Comparison of ENCODE assay signal across 25 cellular contexts in the genomic region with DNA sequence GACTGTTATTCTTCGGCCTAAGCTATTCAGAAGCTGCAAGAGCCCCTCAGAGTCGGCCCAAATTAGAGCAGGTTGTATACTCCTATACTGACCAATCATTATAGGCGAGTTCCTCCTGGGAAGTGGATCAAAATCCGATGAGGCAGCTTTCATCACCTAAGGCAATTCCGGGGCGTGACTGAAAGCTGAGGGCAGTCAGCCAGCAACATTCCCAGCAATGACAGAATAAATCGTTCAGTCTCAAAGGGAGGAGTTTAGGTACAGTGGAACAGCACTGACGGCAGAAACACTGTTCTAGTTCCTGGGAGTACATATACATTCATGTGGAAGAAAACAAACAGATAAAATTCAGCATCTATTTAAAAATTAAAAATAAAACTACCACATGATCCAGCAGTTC. TPM values are rescaled to one million over a fixed set of nuclear protein-coding genes. Genes with fewer than 3 reads are reported as not detected.
DNase-seq lines count a peak whose midpoint lies in the region; ATAC-seq and TF ChIP-seq lines count a peak whose summit lies in the region.
"Had no signal": no experiment of that assay in that cellular context is flagged by ENCODE, and none has a peak within 500 bp of the region (broad histone marks: within the 10 kb centered on the region; RNA-seq: fewer than 3 reads in every experiment).

No MANE protein-coding gene starts in this region.

- H3K4me1 ChIP-seq in body of pancreas (no peaks in the 10 kb centered on the region), lung (ENCODE audit: control insufficient read depth in 2 of 2, insufficient read depth in 2 of 2, low read length in 2 of 2) (no peaks in the 10 kb centered on the region)

- TF ChIP-seq CTCF in LNCaP clone FGC (IDR thresholded peaks at IDR 0.05; ENCODE audit: control insufficient read depth, extremely low read depth, insufficient read depth), result no peak
- no peak for TF ChIP-seq CTCF in body of pancreas (IDR thresholded peaks at IDR 0.05)
- no peak for TF ChIP-seq CTCF in lung (IDR thresholded peaks at IDR 0.05; ENCODE audit: control extremely low read depth, extremely low read depth)

- H3K4me3 ChIP-seq in LNCaP clone FGC (ENCODE audit: low read depth, low read length), result no peak overlapping the region
- H3K4me3 ChIP-seq in body of pancreas, result no peak overlapping the region
- no peak overlapping the region for H3K4me3 ChIP-seq in lung
- H3K4me3 ChIP-seq: PC-9 had no signal

- TF ChIP-seq POLR2A in body of pancreas (IDR thresholded peaks at IDR 0.05), result no peak

- H3K27me3 ChIP-seq in body of pancreas, result peaks cover 0 to 4% of the 10 kb centered on the region in 2 donors
- H3K27me3 ChIP-seq in lung (ENCODE audit: control insufficient read depth, insufficient read depth), result no peaks in the 10 kb centered on the region

- H3K27ac ChIP-seq in body of pancreas (no peak overlapping the region), lung (ENCODE audit: low read depth in 1 of 2, low read length in 1 of 2) (no peak overlapping the region)
- H3K27ac ChIP-seq: PC-9, VCaP had no signal

- H3K9me3 ChIP-seq in body of pancreas (no peaks in the 10 kb centered on the region), lung (ENCODE audit: control insufficient read depth in 2 of 2, insufficient read depth in 1 of 2, low read length in 1 of 2) (no peaks in the 10 kb centered on the region)

- H3K36me3 ChIP-seq in body of pancreas (replicated peaks in 1 of 2; ENCODE audit: insufficient read depth in 1 of 2, low read depth in 2 of 2) (no peaks in the 10 kb centered on the region), lung (ENCODE audit: control insufficient read depth in 2 of 2, insufficient read depth in 2 of 2, low read length in 2 of 2) (no peaks in the 10 kb centered on the region)

- 22 to 26% methylated on average over 8 of the region's 8 CpGs for WGBS in body of pancreas, 2 donors
- WGBS in lung, 2 donors, result 51 to 65% methylated on average over 8 of the region's 8 CpGs

- ATAC-seq in body of pancreas (peak; percentile 18), lung (ENCODE audit: insufficient read depth, low FRiP score) (no peak), HG02623 (IDR thresholded peaks at IDR 0.05; ENCODE audit: unreplicated experiment) (no peak), GM21529 (IDR thresholded peaks at IDR 0.05; ENCODE audit: unreplicated experiment) (no peak)
- ATAC-seq: HepG2, T-helper 17 cell had no signal

- in situ Hi-C loops in Caki2 (cut with HindIII; ENCODE audit: low pct_unique_long_range_greater_than_20kb, low sequenced_read_pairs), result no loop called here

- DNase-seq in Caki2 (ENCODE audit: low read depth), result peak; percentile 19
- peak; percentile 19 for DNase-seq in LNCaP clone FGC (ENCODE audit: low read depth)
- peak in 3 of 4 donors; percentile 15 to 17 (median 16) for DNase-seq in body of pancreas
- DNase-seq in lung (ENCODE audit: low spot score), result peak; percentile 46
- no peak for DNase-seq in nucleus accumbens (lab: John Stamatoyannopoulos, UW)
- no peak for DNase-seq in SK-N-DZ (ENCODE audit: low spot score)
- DNase-seq: activated CD8-positive, alpha-beta memory T cell treated with anti-CD3 and anti-CD28 coated beads, Interleukin-2, amount 50 U/mL, for 4 hours; activated effector memory CD4-positive, alpha-beta T cell treated with Interleukin-2 at 50 U/mL for 16 hours; C1 segment of cervical spinal cord; cortex of kidney; DMS 273 treated with DMSO at 0.1 percent for 48 hours; hippocampal formation; NCI-H146; NCI-H82; occipital lobe; T-helper 17 cell had no signal

- intact Hi-C loops in body of pancreas (cut with DNase I), result no loop called here

RNA-seq across cellular contexts. Expression of gene HLA-DQB2, which starts 10.8 kb away (rescaled TPM):
- total RNA-seq in Caki2 (2014; rRNA removed; shearing (Covaris generic); ENCODE audit: low replicate concordance), result not detected in 2 replicates
- total RNA-seq in body of pancreas, result not detected
- 10 to 100 TPM in 1 of 2 donors, not detected in 1; 56.3 TPM for total RNA-seq in lung
- polyA plus RNA-seq in lung, result 1 to 10 TPM in 1 of 2 donors, under 1 TPM in 1; 0.74 to 1.9 TPM
- not detected in 2 replicates for polyA plus RNA-seq in SK-N-DZ (2014; cell fraction: cytosol; rRNA removed)
- not detected in 2 replicates for polyA plus RNA-seq in SK-N-DZ (2014; cell fraction: nucleus; rRNA removed)
- total RNA-seq: frontal cortex, H1, HepG2, lung microvascular endothelial cell, occipital lobe, PC-9 had no signal
- polyA plus RNA-seq: H1, HepG2 had no signal

RNA-seq across cellular contexts. Expression of gene HLA-DQA2, which starts 11.4 kb away (rescaled TPM):
- not detected in 2 replicates for total RNA-seq in Caki2 (2014; rRNA removed; shearing (Covaris generic); ENCODE audit: low replicate concordance)
- total RNA-seq in body of pancreas (not detected), lung (10 to 100 TPM in 1 of 2 donors, 1 to 10 TPM in 1; 1.8 to 15.3 TPM)
- polyA plus RNA-seq in lung, result under 1 TPM; 0.22 to 0.86 TPM
- polyA plus RNA-seq in SK-N-DZ (2014; cell fraction: cytosol; rRNA removed), result not detected in 2 replicates
- not detected in 2 replicates for polyA plus RNA-seq in SK-N-DZ (2014; cell fraction: nucleus; rRNA removed)
- total RNA-seq: frontal cortex, H1, HepG2, lung microvascular endothelial cell, PC-9 had no signal
- polyA plus RNA-seq: H1, HepG2, urinary bladder had no signal

Comparison
In these comparisons a context has a peak if more than half of its experiments do, and no peak if none do; other contexts are left out.
1. DNase-seq: peak in Caki2 (single experiment), LNCaP clone FGC (single experiment), body of pancreas (3 of 4) and lung (single experiment); none in nucleus accumbens (0 of 56) and SK-N-DZ (single experiment).